ENCODE assay signal across 16 cellular contexts in the genomic region with DNA sequence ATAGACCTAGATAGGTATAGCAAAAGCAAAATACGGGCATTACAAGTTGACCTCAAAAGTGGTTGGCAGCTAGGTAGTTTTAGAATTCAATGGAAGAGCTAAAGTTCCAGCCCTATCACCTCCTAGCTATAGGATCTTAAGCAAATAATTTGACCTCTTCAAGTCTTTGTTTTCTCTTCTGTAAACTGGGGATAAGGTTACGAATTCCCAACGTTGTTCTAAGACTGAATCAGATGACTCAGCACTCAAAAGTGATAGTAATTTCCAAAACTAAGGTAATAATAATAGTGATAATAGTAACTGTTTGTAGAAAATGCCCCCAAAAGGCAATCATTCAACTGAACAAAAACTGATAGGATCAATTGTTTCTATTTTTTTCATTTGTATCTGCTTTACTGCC.
"Had no signal": no experiment of that assay in that cellular context is flagged by ENCODE, and none has a peak within 500 bp of the region (broad histone marks: within the 10 kb centered on the region; RNA-seq: fewer than 3 reads in every experiment).

No MANE protein-coding gene starts in this region.

- H3K27me3 ChIP-seq: vagina had no signal

- H3K36me3 ChIP-seq: heart left ventricle, lower lobe of right lung, vagina had no signal

- H3K4me3 ChIP-seq: heart left ventricle, lower lobe of right lung, psoas muscle, vagina had no signal

- H3K4me1 ChIP-seq: heart left ventricle, lower lobe of right lung, psoas muscle, vagina had no signal

- H3K9me3 ChIP-seq: heart left ventricle, lower lobe of right lung, psoas muscle, vagina had no signal

- ATAC-seq: activated T-helper 17 cell treated with anti-CD3 and anti-CD28 coated beads, Interleukin-2, amount 50 U/mL, for 72 hours; heart left ventricle; left colon; lower lobe of right lung; psoas muscle; stimulated activated memory B cell treated with anti-CD40 and anti-IgM and Interleukin-4, amounts not matched to agents 10 μg/mL and 1 μg/mL and 100 μg/mL, for 72 hours had no signal

- DNase-seq: activated CD4-positive, alpha-beta T cell treated with anti-CD3 and anti-CD28 coated beads, Interleukin-2, amount 50 U/mL, for 4 hours; activated CD4-positive, CD25-positive, alpha-beta regulatory T cell treated with anti-CD3 and anti-CD28 coated beads, Interleukin-2, amount 50 U/mL, for 72 hours; activated naive CD4-positive, alpha-beta T cell treated with Interleukin-2 at 50 U/mL for 16 hours; anterior cingulate cortex; effector memory CD4-positive, alpha-beta T cell; foreskin melanocyte; heart left ventricle; left colon; lower lobe of right lung; midbrain; psoas muscle; stimulated activated CD4-positive, alpha-beta T cell treated with anti-CD3 and anti-CD28 coated beads, Interleukin-2, amount 100 ng/mL, for 48 hours; T1000 had no signal

- H3K27ac ChIP-seq: lower lobe of right lung, psoas muscle, vagina had no signal
